In the genomic region with DNA sequence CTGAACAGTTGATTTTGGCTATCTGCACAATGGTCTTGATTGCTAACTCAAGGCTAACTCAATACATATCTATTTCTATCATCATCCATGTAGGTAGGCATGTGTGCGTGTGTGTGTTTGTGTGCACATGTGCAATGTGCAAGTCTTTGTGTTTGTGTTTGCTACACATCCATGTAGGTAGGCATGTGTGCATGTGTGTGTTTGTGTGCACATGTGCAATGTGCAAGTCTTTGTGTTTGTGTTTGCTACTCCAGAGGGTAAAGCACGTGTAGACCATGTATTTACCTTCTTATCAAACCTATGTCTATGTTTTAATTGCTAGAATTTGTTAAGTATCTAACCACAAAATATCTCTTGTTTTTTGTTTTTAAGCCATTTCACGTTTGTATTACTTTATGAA, we compare ENCODE assay signal across 31 cellular contexts.
"Had no signal": no experiment of that assay in that cellular context is flagged by ENCODE, and none has a peak within 500 bp of the region (broad histone marks: within the 10 kb centered on the region; RNA-seq: fewer than 3 reads in every experiment).

No MANE protein-coding gene starts in this region.

- ATAC-seq: naive thymus-derived CD4-positive, alpha-beta T cell; natural killer cell; psoas muscle; right cardiac atrium; sciatic nerve; stimulated activated memory B cell treated with anti-CD40 and anti-IgM and Interleukin-4, amounts not matched to agents 10 μg/mL and 1 μg/mL and 100 μg/mL, for 72 hours; stimulated activated naive CD8-positive, alpha-beta T cell treated with anti-CD3 and anti-CD28 coated beads, Interleukin-15, amount 100 ng/mL, for 72 hours; stimulated activated naive CD8-positive, alpha-beta T cell treated with anti-CD3 and anti-CD28 coated beads, Interleukin-15, Interleukin-2, amounts not matched to agents 100 U/mL and 50 U/mL, for 24 hours; upper lobe of right lung had no signal

- H3K4me1 ChIP-seq: neural progenitor cell, parathyroid adenoma, psoas muscle, spleen, suprapubic skin, testis, tibial artery, transverse colon, upper lobe of right lung had no signal

- H3K36me3 ChIP-seq: neural progenitor cell, ovary, spleen, suprapubic skin, tibial artery, transverse colon, upper lobe of right lung had no signal

- H3K9me3 ChIP-seq: ovary, psoas muscle, suprapubic skin, testis, tibial artery, upper lobe of right lung had no signal

- H3K27me3 Mint-ChIP-seq: naive thymus-derived CD4-positive, alpha-beta T cell; progenitor cell of endocrine pancreas; stimulated activated memory B cell treated with anti-CD40 and anti-IgM and Interleukin-4, amounts not matched to agents 10 μg/mL and 1 μg/mL and 100 μg/mL, for 72 hours; stimulated activated naive CD8-positive, alpha-beta T cell treated with anti-CD3 and anti-CD28 coated beads, Interleukin-15, amount 100 ng/mL, for 72 hours; type B pancreatic cell had no signal

- H3K36me3 Mint-ChIP-seq: naive thymus-derived CD4-positive, alpha-beta T cell; neural progenitor cell; stimulated activated memory B cell treated with anti-CD40 and anti-IgM and Interleukin-4, amounts not matched to agents 10 μg/mL and 1 μg/mL and 100 μg/mL, for 72 hours; type B pancreatic cell had no signal

- H2AFZ ChIP-seq: neural progenitor cell, parathyroid adenoma had no signal

- H3K79me2 ChIP-seq: parathyroid adenoma had no signal

- H3K27me3 ChIP-seq: neural progenitor cell, ovary, spleen, suprapubic skin, testis, tibial artery, transverse colon, upper lobe of right lung had no signal

- H3K4me3 ChIP-seq: neural progenitor cell, ovary, psoas muscle, skin epidermis, smooth muscle cell, spleen, suprapubic skin, testis, tibial artery, transverse colon, upper lobe of right lung had no signal

- H3K27ac Mint-ChIP-seq: naive thymus-derived CD4-positive, alpha-beta T cell; natural killer cell; nephron; neural progenitor cell; progenitor cell of endocrine pancreas; stimulated activated memory B cell treated with anti-CD40 and anti-IgM and Interleukin-4, amounts not matched to agents 10 μg/mL and 1 μg/mL and 100 μg/mL, for 72 hours; stimulated activated naive CD8-positive, alpha-beta T cell treated with anti-CD3 and anti-CD28 coated beads, Interleukin-15, amount 100 ng/mL, for 72 hours; type B pancreatic cell had no signal

- H3K9ac ChIP-seq: neural progenitor cell, parathyroid adenoma had no signal

- DNase-seq: naive thymus-derived CD4-positive, alpha-beta T cell; natural killer cell; occipital lobe; ovary; posterior cingulate gyrus; psoas muscle; right cardiac atrium; spleen; stimulated activated CD4-positive, alpha-beta T cell treated with anti-CD3 and anti-CD28 coated beads, Interleukin-12 subunit alpha, Interleukin-12 subunit beta, amount 100 ng/mL, for 4 hours; stimulated activated CD4-positive, alpha-beta T cell treated with anti-CD3 and anti-CD28 coated beads, Interleukin-1b, Interleukin-23, amount 100 ng/mL, for 48 hours; stimulated activated CD4-positive, alpha-beta T cell treated with anti-CD3 and anti-CD28 coated beads, Interleukin-4, amount 100 ng/mL, for 1 hour; stimulated activated CD4-positive, alpha-beta T cell treated with anti-CD3 and anti-CD28 coated beads, Interleukin-4, amount 100 ng/mL, for 4 hours; stimulated activated CD8-positive, alpha-beta memory T cell treated with anti-CD3 and anti-CD28 coated beads, Interleukin-4, amount 100 ng/mL, for 48 hours; stimulated activated naive CD4-positive, alpha-beta T cell; stimulated activated naive CD8-positive, alpha-beta T cell treated with anti-CD3 and anti-CD28 coated beads, Interleukin-15, amount 100 ng/mL, for 72 hours; stimulated activated naive CD8-positive, alpha-beta T cell treated with anti-CD3 and anti-CD28 coated beads, Interleukin-15, Interleukin-2, amounts not matched to agents 100 U/mL and 50 U/mL, for 24 hours; substantia nigra; testis; tibial artery; transverse colon; upper lobe of right lung had no signal

- H3K4me1 Mint-ChIP-seq: natural killer cell; nephron; neural progenitor cell; stimulated activated memory B cell treated with anti-CD40 and anti-IgM and Interleukin-4, amounts not matched to agents 10 μg/mL and 1 μg/mL and 100 μg/mL, for 72 hours; stimulated activated naive CD8-positive, alpha-beta T cell treated with anti-CD3 and anti-CD28 coated beads, Interleukin-15, amount 100 ng/mL, for 72 hours had no signal

- H3K27ac ChIP-seq: neural progenitor cell, ovary, parathyroid adenoma, psoas muscle, skin epidermis, spleen, suprapubic skin, testis, tibial artery, transverse colon, upper lobe of right lung had no signal

- H3K4me3 Mint-ChIP-seq: naive thymus-derived CD4-positive, alpha-beta T cell; natural killer cell; nephron; neural progenitor cell; stimulated activated memory B cell treated with anti-CD40 and anti-IgM and Interleukin-4, amounts not matched to agents 10 μg/mL and 1 μg/mL and 100 μg/mL, for 72 hours; stimulated activated naive CD8-positive, alpha-beta T cell treated with anti-CD3 and anti-CD28 coated beads, Interleukin-15, amount 100 ng/mL, for 72 hours; type B pancreatic cell had no signal

- H3K4me2 ChIP-seq: neural progenitor cell, smooth muscle cell had no signal
